Comparison of ENCODE assay signal across 5 cellular contexts in the genomic region with DNA sequence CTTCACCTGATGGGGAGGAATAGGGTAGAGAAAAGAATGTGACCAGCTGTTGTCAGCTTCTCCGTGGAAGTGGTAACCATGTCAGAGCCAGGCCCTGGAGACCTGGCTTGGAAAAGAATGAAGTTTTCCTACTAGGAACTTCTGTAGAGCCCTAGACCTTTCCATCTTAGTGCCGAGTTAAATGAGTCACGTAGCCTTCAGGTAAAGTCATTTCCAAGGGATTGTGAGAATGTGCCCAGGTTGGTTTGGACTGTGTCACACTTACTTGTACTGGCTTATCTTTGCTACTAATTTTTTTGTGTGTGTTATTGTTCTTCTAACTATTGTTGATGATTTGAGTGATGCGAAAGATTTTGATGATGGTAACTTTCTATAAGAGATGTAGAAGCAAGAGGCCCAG. TPM values are rescaled to one million over a fixed set of nuclear protein-coding genes. Genes with fewer than 3 reads are reported as not detected.
"Had no signal": no experiment of that assay in that cellular context is flagged by ENCODE, and none has a peak within 500 bp of the region (broad histone marks: within the 10 kb centered on the region; RNA-seq: fewer than 3 reads in every experiment).

No MANE protein-coding gene starts in this region.

RNA-seq across cellular contexts. Expression of gene FAM72C, which starts 42.3 kb away (rescaled TPM):
- total RNA-seq: left lobe of liver, left ventricle myocardium inferior, left ventricle myocardium superior, lower lobe of right lung had no signal
- polyA plus RNA-seq: naive thymus-derived CD4-positive, alpha-beta T cell had no signal
